1 cellular context compared by ENCODE assay signal in the genomic region with DNA sequence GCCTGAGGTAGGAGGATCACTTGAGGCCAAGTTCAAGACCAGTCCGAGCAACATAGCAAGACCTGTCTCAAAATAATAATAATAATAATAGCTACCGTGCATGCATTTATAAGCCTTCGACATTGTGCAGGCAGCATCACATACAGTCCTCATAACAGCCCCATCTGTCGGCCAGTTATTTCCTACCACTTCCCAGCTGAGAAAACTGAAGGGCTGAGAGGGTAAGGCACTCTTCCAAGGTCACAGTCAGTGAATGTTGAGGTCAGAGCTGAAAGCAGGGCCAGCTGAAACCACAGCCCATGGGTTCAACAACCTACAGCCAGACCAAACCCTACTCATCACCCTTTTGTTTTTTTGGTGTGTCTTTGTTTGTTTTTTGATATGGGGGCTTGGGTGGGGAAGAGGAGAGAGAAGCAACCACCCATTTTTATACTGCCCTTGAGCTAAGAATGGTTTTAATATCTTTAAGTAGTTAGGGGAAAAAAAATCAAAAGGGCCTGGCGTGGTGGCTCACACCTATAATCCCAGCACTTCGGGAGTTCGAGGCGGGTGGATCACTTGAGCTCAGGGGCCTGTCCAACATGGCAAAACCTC.
TF ChIP-seq lines count a peak whose summit lies in the region.

No MANE protein-coding gene starts in this region.

TF ChIP-seq in WTC11, 78 proteins besides CTCF, POLR2A, EP300 and RAD21 (continued from another document):
- TF ChIP-seq, protein P1, sequence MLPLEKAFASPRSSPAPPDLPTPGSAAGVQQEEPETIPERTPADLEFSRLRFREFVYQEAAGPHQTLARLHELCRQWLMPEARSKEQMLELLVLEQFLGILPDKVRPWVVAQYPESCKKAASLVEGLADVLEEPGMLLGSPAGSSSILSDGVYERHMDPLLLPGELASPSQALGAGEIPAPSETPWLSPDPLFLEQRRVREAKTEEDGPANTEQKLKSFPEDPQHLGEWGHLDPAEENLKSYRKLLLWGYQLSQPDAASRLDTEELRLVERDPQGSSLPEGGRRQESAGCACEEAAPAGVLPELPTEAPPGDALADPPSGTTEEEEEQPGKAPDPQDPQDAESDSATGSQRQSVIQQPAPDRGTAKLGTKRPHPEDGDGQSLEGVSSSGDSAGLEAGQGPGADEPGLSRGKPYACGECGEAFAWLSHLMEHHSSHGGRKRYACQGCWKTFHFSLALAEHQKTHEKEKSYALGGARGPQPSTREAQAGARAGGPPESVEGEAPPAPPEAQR (CRISPR knock-in tag; IDR thresholded peaks at IDR 0.05) = no peak
